ENCODE assay signal across 2 cellular contexts in the genomic region with DNA sequence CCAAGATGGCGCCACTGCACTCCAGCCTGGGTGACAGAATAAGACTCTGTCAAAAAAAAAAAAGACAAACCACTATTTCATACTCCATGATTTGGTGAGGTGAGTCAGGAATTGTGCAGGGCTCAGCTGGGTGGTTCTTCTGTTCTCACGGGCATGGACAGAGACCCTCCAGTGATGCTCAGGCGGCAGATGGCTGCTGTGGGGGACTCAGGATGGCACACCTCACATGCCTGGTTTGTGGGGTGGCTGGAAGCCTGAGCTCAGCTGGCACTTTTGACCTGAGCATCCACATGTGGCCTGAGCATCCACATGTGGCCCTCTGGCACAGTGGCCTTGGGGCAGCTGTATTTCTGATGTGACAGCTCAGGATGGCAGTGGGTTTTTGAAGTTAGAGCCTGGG.
A peak's percentile ranks its signal among the peaks of the same experiment; 100 is the strongest.
TF ChIP-seq lines count a peak whose summit lies in the region.

No MANE protein-coding gene starts in this region.

TF ChIP-seq in GM23338, 12 proteins besides CTCF, POLR2A, EP300 and RAD21:
- TF ChIP-seq CREB1 (CRISPR knock-in tag; IDR thresholded peaks at IDR 0.05; ENCODE audit: low read depth): no peak
- TF ChIP-seq ZNF331 (CRISPR knock-in tag; IDR thresholded peaks at IDR 0.05; ENCODE audit: low read depth): peak; percentile 97

TF ChIP-seq in H1, 55 proteins besides CTCF, POLR2A, EP300 and RAD21:
- no peak for TF ChIP-seq CEBPB (IDR thresholded peaks at IDR 0.05; ENCODE audit: low read depth, low read length)
- TF ChIP-seq CTBP2 (IDR thresholded peaks at IDR 0.05; ENCODE audit: borderline replicate concordance, insufficient read depth, insufficient read length, low read length): no peak
- no peak for TF ChIP-seq TEAD4 (IDR thresholded peaks at IDR 0.05; ENCODE audit: low read depth, low read length)
